9 cellular contexts compared by ENCODE assay signal in genomic region chr7:121605297-121605640, GRCh38.
A peak's percentile ranks its signal among the peaks of the same experiment; 100 is the strongest.
DNase-seq lines count a peak whose midpoint lies in the region; TF ChIP-seq lines count a peak whose summit lies in the region.
"Had no signal": no experiment of that assay in that cellular context is flagged by ENCODE, and none has a peak within 500 bp of the region (broad histone marks: within the 10 kb centered on the region; RNA-seq: fewer than 3 reads in every experiment).

No MANE protein-coding gene starts in this region.

- H3K4me2 ChIP-seq in OCI-LY1 (ENCODE audit: low read length), result no peak overlapping the region

- TF ChIP-seq CTCF in OCI-LY1 (IDR thresholded peaks at IDR 0.05; ENCODE audit: low read length), result peak; percentile 33; the same call in 1 of the 2 replicates
- TF ChIP-seq CTCF in coronary artery (IDR thresholded peaks at IDR 0.05), result no peak

- H3K4me3 ChIP-seq in OCI-LY1 (ENCODE audit: low read depth, low read length, poor library complexity, severe bottlenecking) (no peak overlapping the region), coronary artery (no peak overlapping the region)

- H3K9ac ChIP-seq in OCI-LY1 (ENCODE audit: low read length), result no peak overlapping the region

- DNase-seq in NCI-H82 (lab: John Stamatoyannopoulos, UW) (peak; percentile 8), NCI-H82 treated with DMSO at 0.1 percent for 48 hours (lab: John Stamatoyannopoulos, UW; ENCODE audit: unreplicated experiment) (no peak), fibroblast of peridontal ligament (ENCODE audit: extremely low read depth) (peak; percentile 33), superior temporal gyrus (ENCODE audit: extremely low spot score) (peak; percentile 61), coronary artery (ENCODE audit: low spot score) (no peak), cerebellar nuclear complex (lab: John Stamatoyannopoulos, UW) (no peak)
- DNase-seq in activated naive CD4-positive, alpha-beta T cell treated with Interleukin-2 at 50 U/mL for 16 hours, result no peak
- DNase-seq: activated naive CD8-positive, alpha-beta T cell treated with anti-CD3 and anti-CD28 coated beads for 36 hours had no signal

- H3K36me3 ChIP-seq in OCI-LY1 (ENCODE audit: insufficient read depth, low read length), result no peaks in the 10 kb centered on the region

- H3K79me2 ChIP-seq in OCI-LY1 (ENCODE audit: insufficient read depth, low read length), result no peaks in the 10 kb centered on the region

- H2AFZ ChIP-seq in OCI-LY1 (ENCODE audit: low read length), result no peak overlapping the region

- no peaks in the 10 kb centered on the region for H3K9me2 ChIP-seq in OCI-LY1 (ENCODE audit: low read depth, low read length)

- H3K27me3 ChIP-seq in OCI-LY1 (ENCODE audit: insufficient read depth, low read length), result no peaks in the 10 kb centered on the region

- no peaks in the 10 kb centered on the region for H3K4me1 ChIP-seq in OCI-LY1 (ENCODE audit: insufficient read depth, low read length, severe bottlenecking)

- no peaks in the 10 kb centered on the region for H3K9me3 ChIP-seq in OCI-LY1 (ENCODE audit: low read length)

- no peaks in the 10 kb centered on the region for H4K20me1 ChIP-seq in OCI-LY1 (ENCODE audit: insufficient read depth, low read length)

- no peak overlapping the region for H3K27ac ChIP-seq in OCI-LY1 (ENCODE audit: low read depth, low read length, poor library complexity, severe bottlenecking)
- peak overlapping the region in 1 of 2 donors; percentile 5 for H3K27ac ChIP-seq in coronary artery

- H3F3A ChIP-seq in OCI-LY1 (ENCODE audit: insufficient read depth, low read length), result no peaks in the 10 kb centered on the region

Comparison
In these comparisons a context has a peak if more than half of its experiments do, and no peak if none do; other contexts are left out.
1. DNase-seq: peak in NCI-H82 (single experiment), fibroblast of peridontal ligament (single experiment) and superior temporal gyrus (single experiment); none in NCI-H82 treated with DMSO at 0.1 percent for 48 hours (single experiment), coronary artery (single experiment), cerebellar nuclear complex (0 of 2) and activated naive CD4-positive, alpha-beta T cell treated with Interleukin-2 at 50 U/mL for 16 hours (single experiment).